Comparison of ENCODE assay signal across 14 cellular contexts in the genomic region with DNA sequence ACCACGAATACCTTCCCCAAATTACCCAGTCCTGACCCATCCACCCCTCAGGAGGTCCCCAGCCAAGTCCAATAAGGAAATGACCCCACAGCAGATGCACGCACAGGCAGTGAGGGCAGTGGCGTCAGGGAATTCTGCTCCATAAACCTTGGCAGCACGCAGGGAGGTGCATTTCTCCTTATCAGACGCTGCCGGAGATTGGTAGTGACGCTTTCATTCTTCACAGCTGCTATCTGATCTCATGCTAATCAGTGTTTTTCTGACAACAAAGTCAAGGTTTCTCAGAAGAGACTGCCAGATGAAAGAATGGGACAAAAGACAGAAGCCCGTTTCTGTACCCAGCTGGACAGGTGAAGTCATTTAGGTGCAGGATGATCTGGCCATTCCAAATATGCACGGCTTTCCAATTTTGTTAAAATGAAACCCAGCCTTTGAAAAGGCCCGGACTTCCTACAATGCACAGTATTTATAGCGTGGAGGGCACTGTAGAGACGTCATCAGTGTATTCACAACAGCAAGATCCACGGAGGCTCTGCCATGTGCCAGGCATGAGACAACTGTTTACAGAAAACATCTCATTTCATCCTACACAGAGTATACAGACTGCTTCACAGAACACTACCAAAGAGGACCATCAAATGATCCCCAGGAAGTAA. TPM values are rescaled to one million over a fixed set of nuclear protein-coding genes. Genes with fewer than 3 reads are reported as not detected.
DNase-seq lines count a peak whose midpoint lies in the region; ATAC-seq and TF ChIP-seq lines count a peak whose summit lies in the region.
"Had no signal": no experiment of that assay in that cellular context is flagged by ENCODE, and none has a peak within 500 bp of the region (broad histone marks: within the 10 kb centered on the region; RNA-seq: fewer than 3 reads in every experiment).

No MANE protein-coding gene starts in this region.

- H3K4me1 ChIP-seq in right cardiac atrium (ENCODE audit: control insufficient read depth, insufficient read depth, low read length) (peaks cover 12% of the 10 kb centered on the region), trophoblast cell (ENCODE audit: control insufficient read depth in 1 of 2, insufficient read depth in 2 of 2, low read length in 2 of 2) (peaks cover 6 to 7% of the 10 kb centered on the region in 2 experiments), A673 (ENCODE audit: insufficient read depth, low read length, poor library complexity, severe bottlenecking) (peaks cover 4% of the 10 kb centered on the region)

- H3K4me3 ChIP-seq in brain microvascular endothelial cell (ENCODE audit: low read depth, low read length) (no peak overlapping the region), right cardiac atrium (ENCODE audit: low read length) (no peak overlapping the region), trophoblast cell (ENCODE audit: low read depth, low read length) (no peak overlapping the region), A673 (ENCODE audit: low read depth, low read length, poor library complexity, severe bottlenecking) (no peak overlapping the region)
- H3K4me3 ChIP-seq: GM12878, psoas muscle had no signal

- no peak overlapping the region for H4K8ac ChIP-seq in trophoblast cell (ENCODE audit: low read depth, low read length)

- H3K4me1 Mint-ChIP-seq in HFFc6 (ENCODE audit: low read depth): peaks cover 5% of the 10 kb centered on the region
- H3K4me1 Mint-ChIP-seq in WTC11: peaks cover 18% of the 10 kb centered on the region
- no peaks in the 10 kb centered on the region for H3K4me1 Mint-ChIP-seq in activated naive CD8-positive, alpha-beta T cell treated with anti-CD3 and anti-CD28 coated beads, Interleukin-2, amount 50 U/mL, for 24 hours

- H3K79me2 ChIP-seq in trophoblast cell (ENCODE audit: control insufficient read depth, insufficient read depth, low read length, poor library complexity): no peaks in the 10 kb centered on the region

- H3K18ac ChIP-seq in trophoblast cell (ENCODE audit: low read length): no peak overlapping the region

- no peak overlapping the region for H3K4me3 Mint-ChIP-seq in HFFc6
- no peak overlapping the region for H3K4me3 Mint-ChIP-seq in WTC11
- no peak overlapping the region for H3K4me3 Mint-ChIP-seq in activated naive CD8-positive, alpha-beta T cell treated with anti-CD3 and anti-CD28 coated beads, Interleukin-2, amount 50 U/mL, for 24 hours
- H3K4me3 Mint-ChIP-seq: activated T-helper 1 cell treated with anti-CD3 and anti-CD28 coated beads, Interleukin-12 subunit alpha, Interleukin-12 subunit beta, Interleukin-2, Interleukin-4 antibody, amounts not matched to agents 30 ng/mL and 10 ng/mL and 1 ng/mL, durations not matched to agents 14 hours and 24 hours and 36 hours; memory B cell had no signal

- H4K91ac ChIP-seq in trophoblast cell (ENCODE audit: low read depth, low read length): no peak overlapping the region

- POLR2A ChIA-PET in WTC11 (lab: Charles Lee) (no interaction called here), A673 (lab: Charles Lee; ENCODE audit: low non-redundant PET) (no interaction called here)

- H3K9ac ChIP-seq in trophoblast cell (ENCODE audit: low read length): no peak overlapping the region

- no peak overlapping the region for H3K4me2 ChIP-seq in trophoblast cell (ENCODE audit: low read length)

- no peak overlapping the region for H2BK5ac ChIP-seq in trophoblast cell (ENCODE audit: low read depth, low read length, poor library complexity)

- no peak overlapping the region for H2BK120ac ChIP-seq in trophoblast cell (ENCODE audit: insufficient read depth, low read length, poor library complexity)

- no peaks in the 10 kb centered on the region for H3K9me3 Mint-ChIP-seq in HFFc6
- H3K9me3 Mint-ChIP-seq in WTC11: no peaks in the 10 kb centered on the region; the same call in 1 of the 2 replicates
- H3K9me3 Mint-ChIP-seq in activated naive CD8-positive, alpha-beta T cell treated with anti-CD3 and anti-CD28 coated beads, Interleukin-2, amount 50 U/mL, for 24 hours: no peaks in the 10 kb centered on the region
- H3K9me3 Mint-ChIP-seq: activated T-helper 1 cell treated with anti-CD3 and anti-CD28 coated beads, Interleukin-12 subunit alpha, Interleukin-12 subunit beta, Interleukin-2, Interleukin-4 antibody, amounts not matched to agents 30 ng/mL and 10 ng/mL and 1 ng/mL, durations not matched to agents 14 hours and 24 hours and 36 hours; memory B cell had no signal

- BruUV-seq in A673 (replicated peaks; lab: Mats Ljungman, UMichigan): no TSS peak

- CTCF ChIA-PET in WTC11 (lab: Charles Lee): no interaction called here
- CTCF ChIA-PET in A673 (lab: Charles Lee): no interaction called here

- intact Hi-C loops in right cardiac atrium (cut with DNase I) (no loop called here), A673 (cut with micrococcal nuclease; ENCODE audit: unreplicated experiment) (no loop called here)

- H3K9me3 ChIP-seq in right cardiac atrium (ENCODE audit: control insufficient read depth, low read length) (no peaks in the 10 kb centered on the region), trophoblast cell (ENCODE audit: insufficient read depth, low read depth, low read length) (peaks cover 1% of the 10 kb centered on the region), A673 (ENCODE audit: low read depth, low read length, poor library complexity, severe bottlenecking) (no peaks in the 10 kb centered on the region)
- H3K9me3 ChIP-seq: psoas muscle had no signal

- H3K27ac ChIP-seq in brain microvascular endothelial cell (no peak overlapping the region), right cardiac atrium (ENCODE audit: low read length) (no peak overlapping the region), trophoblast cell (ENCODE audit: low read depth, low read length) (no peak overlapping the region), A673 (ENCODE audit: low read depth, low read length, poor library complexity, severe bottlenecking) (no peak overlapping the region)
- H3K27ac ChIP-seq: psoas muscle had no signal

- 0 out of 2 replicates have a peak overlapping the region, but pooled peaks have one; percentile 16 for H3K27ac Mint-ChIP-seq in HFFc6
- no peak overlapping the region for H3K27ac Mint-ChIP-seq in WTC11
- no peak overlapping the region for H3K27ac Mint-ChIP-seq in activated naive CD8-positive, alpha-beta T cell treated with anti-CD3 and anti-CD28 coated beads, Interleukin-2, amount 50 U/mL, for 24 hours
- H3K27ac Mint-ChIP-seq: activated T-helper 1 cell treated with anti-CD3 and anti-CD28 coated beads, Interleukin-12 subunit alpha, Interleukin-12 subunit beta, Interleukin-2, Interleukin-4 antibody, amounts not matched to agents 30 ng/mL and 10 ng/mL and 1 ng/mL, durations not matched to agents 14 hours and 24 hours and 36 hours; memory B cell had no signal

- H2AFZ ChIP-seq in trophoblast cell (ENCODE audit: insufficient read depth, low read length, poor library complexity): no peak overlapping the region

- TF ChIP-seq CTCF in HFFc6 (IDR thresholded peaks at IDR 0.05) (no peak), brain microvascular endothelial cell (IDR thresholded peaks at IDR 0.05; ENCODE audit: low read depth, low read length, missing control alignments) (no peak), WTC11 (IDR thresholded peaks at IDR 0.05) (no peak), A673 (conservative IDR thresholded peaks at IDR 0.05; ENCODE audit: low read depth, low read length) (no peak)

- H2AK5ac ChIP-seq in trophoblast cell (ENCODE audit: low read length): no peak overlapping the region

- no peak overlapping the region for H3K14ac ChIP-seq in trophoblast cell (ENCODE audit: low read length)

- H3K4ac ChIP-seq in trophoblast cell (ENCODE audit: low read depth, low read length): no peak overlapping the region

- ATAC-seq in right cardiac atrium (peak; percentile 20 to 60), WTC11 (no peak)
- no peak for ATAC-seq in activated naive CD8-positive, alpha-beta T cell treated with anti-CD3 and anti-CD28 coated beads, Interleukin-2, amount 50 U/mL, for 24 hours
- ATAC-seq: GM12878, psoas muscle had no signal

- 39% methylated on average over 13 of the region's 13 CpGs for WGBS in right cardiac atrium
- WGBS in trophoblast cell (ENCODE audit: extremely low coverage, insufficient coverage, insufficient read length): no CpG with 5 or more reads among the region's 13 CpGs

- H3K36me3 Mint-ChIP-seq in HFFc6 (ENCODE audit: low read depth): peaks cover 9% of the 10 kb centered on the region; the same call in 1 of the 2 replicates
- no peaks in the 10 kb centered on the region for H3K36me3 Mint-ChIP-seq in WTC11
- no peaks in the 10 kb centered on the region for H3K36me3 Mint-ChIP-seq in activated naive CD8-positive, alpha-beta T cell treated with anti-CD3 and anti-CD28 coated beads, Interleukin-2, amount 50 U/mL, for 24 hours (ENCODE audit: low read depth)
- H3K36me3 Mint-ChIP-seq: memory B cell had no signal

- H3K27me3 Mint-ChIP-seq in HFFc6 (ENCODE audit: insufficient read depth) (peaks cover 6% of the 10 kb centered on the region; the same call in 1 of the 2 replicates), WTC11 (ENCODE audit: low read depth) (no peaks in the 10 kb centered on the region)
- H3K27me3 Mint-ChIP-seq in activated naive CD8-positive, alpha-beta T cell treated with anti-CD3 and anti-CD28 coated beads, Interleukin-2, amount 50 U/mL, for 24 hours: peaks cover 7% of the 10 kb centered on the region

- H4K12ac ChIP-seq in trophoblast cell (ENCODE audit: low read depth, low read length): no peak overlapping the region

- DNase-seq in HFFc6: no peak
- peak; percentile 27 for DNase-seq in brain microvascular endothelial cell
- peak in 1 of 3 donors; percentile 26 for DNase-seq in right cardiac atrium
- DNase-seq in trophoblast cell: peak; percentile 54 to 76
- DNase-seq in WTC11 (ENCODE audit: low spot score): no peak
- DNase-seq in A673 (ENCODE audit: low spot score): no peak
- DNase-seq in activated naive CD8-positive, alpha-beta T cell treated with anti-CD3 and anti-CD28 coated beads, Interleukin-2, amount 50 U/mL, for 24 hours: no peak
- DNase-seq in GDM1 (lab: John Stamatoyannopoulos, UW): no peak
- DNase-seq: activated CD4-positive, alpha-beta T cell treated with anti-CD3 and anti-CD28 coated beads for 48 hours; psoas muscle; stimulated activated CD4-positive, alpha-beta T cell treated with anti-CD3 and anti-CD28 coated beads, Interleukin-2, amount 100 ng/mL, for 48 hours had no signal

- no peak overlapping the region for H3K23ac ChIP-seq in trophoblast cell (ENCODE audit: low read length)

- H3K27me3 ChIP-seq in brain microvascular endothelial cell (replicated peaks) (no peaks in the 10 kb centered on the region), right cardiac atrium (ENCODE audit: control insufficient read depth, insufficient read depth) (no peaks in the 10 kb centered on the region), trophoblast cell (ENCODE audit: insufficient read depth, low read length) (no peaks in the 10 kb centered on the region), A673 (replicated peaks; ENCODE audit: insufficient read depth, low read depth, low read length, poor library complexity) (no peaks in the 10 kb centered on the region)

- H3K36me3 ChIP-seq in brain microvascular endothelial cell (replicated peaks) (no peaks in the 10 kb centered on the region), trophoblast cell (ENCODE audit: control insufficient read depth in 1 of 2, insufficient read depth in 2 of 2, low read length in 2 of 2) (no peaks in the 10 kb centered on the region), A673 (ENCODE audit: insufficient read depth, low read length, poor library complexity, severe bottlenecking) (no peaks in the 10 kb centered on the region)

- no peak overlapping the region for H2BK12ac ChIP-seq in trophoblast cell (ENCODE audit: low read length)

- in situ Hi-C loops in brain microvascular endothelial cell (cut with HindIII; ENCODE audit: low pct_ligation_motif_present, low sequenced_read_pairs): no loop called here

- no peaks in the 10 kb centered on the region for H3K79me1 ChIP-seq in trophoblast cell (ENCODE audit: low read length)

RNA-seq across cellular contexts. Expression of gene DIP2C, which starts 35.3 kb away (rescaled TPM):
- total RNA-seq in HFFc6 (2021; fragmentation: NEBNext Ultra II Directional; extraction: Animal tissue kit (Norgen Biotek cat#: 25700)): 10 to 100 TPM; 23.2 to 28.9 (median 26.3) TPM
- total RNA-seq in right cardiac atrium (10 to 100 TPM; 23.7 to 31.5 (median 26.9) TPM), WTC11 (2021) (10.9 to 11.0 TPM (median 11.0 TPM) in 3 replicates), A673 (2021) (13.2 and 16.5 TPM in 2 replicates)
- polyA plus RNA-seq in right cardiac atrium: 7.9 TPM
- 6.9 and 7.0 TPM in 2 replicates for polyA plus RNA-seq in trophoblast cell (2013)

Comparison
In these comparisons a context has a peak if more than half of its experiments do, and no peak if none do; other contexts are left out.
1. DNase-seq: peak in brain microvascular endothelial cell (single experiment) and trophoblast cell (2 of 2); none in HFFc6 (single experiment), WTC11 (single experiment), A673 (single experiment), activated naive CD8-positive, alpha-beta T cell treated with anti-CD3 and anti-CD28 coated beads, Interleukin-2, amount 50 U/mL, for 24 hours (single experiment) and GDM1 (single experiment).
2. ATAC-seq: peak in right cardiac atrium (2 of 2); none in WTC11 (single experiment) and activated naive CD8-positive, alpha-beta T cell treated with anti-CD3 and anti-CD28 coated beads, Interleukin-2, amount 50 U/mL, for 24 hours (single experiment).